16 cellular contexts compared by ENCODE assay signal in the genomic region with DNA sequence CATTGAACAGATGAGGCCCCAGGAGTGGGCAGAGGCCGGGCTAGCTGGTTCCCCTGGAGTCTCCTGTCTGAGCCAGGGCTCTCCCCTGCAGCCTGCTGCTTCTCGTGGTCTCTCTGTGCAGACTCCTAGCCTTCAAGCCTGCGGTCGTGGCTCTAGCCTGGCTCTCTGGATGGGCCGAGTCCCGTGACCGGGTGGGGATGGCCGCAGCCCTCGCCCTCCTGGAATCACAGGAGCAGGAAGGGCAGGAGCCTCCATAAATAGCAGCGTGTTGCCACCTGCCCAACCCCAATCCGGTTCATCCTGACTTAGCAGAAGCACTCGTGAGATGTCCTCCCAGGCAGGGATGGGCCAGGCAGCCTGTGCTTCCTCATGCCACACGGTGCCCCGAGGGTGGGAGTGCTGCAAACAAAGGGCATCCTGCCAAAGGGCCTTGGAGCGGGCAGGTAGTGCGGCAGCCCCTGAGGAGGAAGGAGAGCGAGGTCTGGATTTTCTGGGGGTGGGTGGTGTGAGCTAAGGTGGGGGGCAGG. TPM values are rescaled to one million over a fixed set of nuclear protein-coding genes. Genes with fewer than 3 reads are reported as not detected.
DNase-seq lines count a peak whose midpoint lies in the region; ATAC-seq and TF ChIP-seq lines count a peak whose summit lies in the region.
"Had no signal": no experiment of that assay in that cellular context is flagged by ENCODE, and none has a peak within 500 bp of the region (broad histone marks: within the 10 kb centered on the region; RNA-seq: fewer than 3 reads in every experiment).

No MANE protein-coding gene starts in this region.

- H3K4me1 ChIP-seq in right atrium auricular region = no peaks in the 10 kb centered on the region
- peaks cover 31% of the 10 kb centered on the region for H3K4me1 ChIP-seq in mammary epithelial cell (ENCODE audit: insufficient read depth, low read length)
- H3K4me1 ChIP-seq in vagina = peaks cover 32% of the 10 kb centered on the region
- H3K4me1 ChIP-seq: upper lobe of left lung had no signal

- H3K4me3 ChIP-seq in right atrium auricular region (no peak overlapping the region), mammary epithelial cell (replicated peaks in 1 of 3; ENCODE audit: insufficient read depth in 1 of 3, low read depth in 2 of 3, low read length in 3 of 3) (peak overlapping the region in 1 of 3 experiments; percentile 11), vagina (no peak overlapping the region)
- H3K4me3 ChIP-seq: heart left ventricle, ovary, upper lobe of left lung had no signal

- TF ChIP-seq CTCF in right atrium auricular region (IDR thresholded peaks at IDR 0.05) (no peak), mammary epithelial cell (conservative IDR thresholded peaks at IDR 0.05 in 1 of 2, IDR thresholded peaks at IDR 0.05 in 1 of 2; ENCODE audit: extremely low read depth in 1 of 2, insufficient read depth in 1 of 2, low read depth in 1 of 2, low read length in 2 of 2) (no peak), mesothelial cell of epicardium (IDR thresholded peaks at IDR 0.05; ENCODE audit: unreplicated experiment) (no peak), vagina (IDR thresholded peaks at IDR 0.05) (no peak), GM13976 (IDR thresholded peaks at IDR 0.05; ENCODE audit: borderline replicate concordance, control extremely low read depth, extremely low read depth, insufficient read depth, missing control alignments) (no peak)

- WGBS in mammary epithelial cell (ENCODE audit: low coverage, missing lambda C conversion rate) = 0% methylated on average over 10 of the region's 17 CpGs

- CTCF ChIA-PET in mammary epithelial cell (lab: Charles Lee; ENCODE audit: low non-redundant PET) = interaction anchor here (0.6 kb wide), 1 partner anchor 8 kb away, joined by 8 read pairs; no protein-coding TSS in a partner anchor

- no peaks in the 10 kb centered on the region for H4K20me1 ChIP-seq in mammary epithelial cell (ENCODE audit: insufficient read depth, low read length)

- H3K4me1 Mint-ChIP-seq in mesothelial cell of epicardium = peaks cover 17% of the 10 kb centered on the region

- no peaks in the 10 kb centered on the region for H3K36me3 ChIP-seq in right atrium auricular region
- H3K36me3 ChIP-seq in mammary epithelial cell (ENCODE audit: insufficient read depth, low read length) = no peaks in the 10 kb centered on the region
- no peaks in the 10 kb centered on the region for H3K36me3 ChIP-seq in vagina
- H3K36me3 ChIP-seq: heart left ventricle, ovary, upper lobe of left lung had no signal

- H3K9me3 ChIP-seq in right atrium auricular region (peaks cover 0 to 8% of the 10 kb centered on the region in 2 donors), mammary epithelial cell (replicated peaks; ENCODE audit: insufficient read depth, low read length) (peaks cover 11% of the 10 kb centered on the region), vagina (no peaks in the 10 kb centered on the region)
- H3K9me3 ChIP-seq: ovary had no signal

- DNase-seq in left ventricle myocardium superior (no peak), right atrium auricular region (ENCODE audit: low spot score) (no peak), mammary epithelial cell (peak; percentile 88), mesothelial cell of epicardium (ENCODE audit: low spot score in 2 of 2, unreplicated experiment in 2 of 2) (peak in 1 of 2 experiments; percentile 46), vagina (ENCODE audit: extremely low spot score in 2 of 2) (no peak), GM13976 (ENCODE audit: low spot score) (no peak)
- DNase-seq: central memory CD4-positive, alpha-beta T cell; heart left ventricle; NCI-H1417 treated with DMSO at 0.1 percent for 48 hours; ovary; stimulated activated CD8-positive, alpha-beta memory T cell treated with anti-CD3 and anti-CD28 coated beads, Interleukin-4, amount 100 ng/mL, for 48 hours; upper lobe of left lung had no signal

- H3K9ac ChIP-seq in mammary epithelial cell (ENCODE audit: insufficient read depth, low read length) = peak overlapping the region; percentile 17

- in situ Hi-C loops in mammary epithelial cell (cut with MboI; ENCODE audit: low sequenced_read_pairs in 2 of 2) (no loop called here), GM13976 (cut with MboI; ENCODE audit: low sequenced_read_pairs, unreplicated experiment) (no loop called here)

- intact Hi-C loops in left ventricle myocardium superior (cut with micrococcal nuclease) (no loop called here), mammary epithelial cell (cut with micrococcal nuclease) (no loop called here), vagina (cut with DNase I) (no loop called here)

- dilution Hi-C loops in mammary epithelial cell (cut with HindIII; ENCODE audit: low sequenced_read_pairs) = no loop called here

- H3K27me3 ChIP-seq in right atrium auricular region (no peaks in the 10 kb centered on the region), mammary epithelial cell (ENCODE audit: insufficient read depth, low read length) (no peaks in the 10 kb centered on the region), vagina (no peaks in the 10 kb centered on the region)
- H3K27me3 ChIP-seq: heart left ventricle, ovary, upper lobe of left lung had no signal

- H3K9me3 Mint-ChIP-seq in mesothelial cell of epicardium = peaks cover 14% of the 10 kb centered on the region
- H3K9me3 Mint-ChIP-seq: activated naive CD4-positive, alpha-beta T cell treated with anti-CD3 and anti-CD28 coated beads, Interleukin-2, amount 50 U/mL, for 24 hours had no signal

- no peaks in the 10 kb centered on the region for H3K27me3 Mint-ChIP-seq in mesothelial cell of epicardium (ENCODE audit: low read depth)
- H3K27me3 Mint-ChIP-seq: activated naive CD4-positive, alpha-beta T cell treated with anti-CD3 and anti-CD28 coated beads, Interleukin-2, amount 50 U/mL, for 24 hours had no signal

- TF ChIP-seq POLR2A in vagina (IDR thresholded peaks at IDR 0.05) = no peak

- peak overlapping the region; percentile 66 for H3K27ac Mint-ChIP-seq in mesothelial cell of epicardium
- H3K27ac Mint-ChIP-seq: activated naive CD4-positive, alpha-beta T cell treated with anti-CD3 and anti-CD28 coated beads, Interleukin-2, amount 50 U/mL, for 24 hours had no signal

- ATAC-seq in left ventricle myocardium superior (peak; percentile 53), GM18502 (IDR thresholded peaks at IDR 0.05; ENCODE audit: poor library complexity, unreplicated experiment) (no peak), GM21576 (IDR thresholded peaks at IDR 0.05; ENCODE audit: unreplicated experiment) (no peak)
- ATAC-seq: Right ventricle myocardium inferior had no signal

- peak overlapping the region; percentile 70 for H2AFZ ChIP-seq in mammary epithelial cell (ENCODE audit: low read depth, low read length)

- no peaks in the 10 kb centered on the region for H3K36me3 Mint-ChIP-seq in mesothelial cell of epicardium

- H3K27ac ChIP-seq in right atrium auricular region (no peak overlapping the region), mammary epithelial cell (ENCODE audit: insufficient read depth, low read depth, low read length) (peak overlapping the region; percentile 74), vagina (peak overlapping the region; percentile 54)
- H3K27ac ChIP-seq: heart left ventricle, ovary, upper lobe of left lung had no signal

- H3K4me2 ChIP-seq in mammary epithelial cell (ENCODE audit: insufficient read depth, low read depth, low read length) = peak overlapping the region; percentile 57

- no TSS peak for BruUV-seq in mammary epithelial cell (replicated peaks; lab: Mats Ljungman, UMichigan)

- H3K79me2 ChIP-seq in mammary epithelial cell (ENCODE audit: insufficient read depth, low read length) = no peaks in the 10 kb centered on the region

- no peak overlapping the region for H3K4me3 Mint-ChIP-seq in mesothelial cell of epicardium
- H3K4me3 Mint-ChIP-seq: activated naive CD4-positive, alpha-beta T cell treated with anti-CD3 and anti-CD28 coated beads, Interleukin-2, amount 50 U/mL, for 24 hours had no signal

RNA-seq across cellular contexts. Expression of a gene that starts 43.9 kb away (rescaled TPM):
- total RNA-seq in left ventricle myocardium superior (45.7 TPM), right atrium auricular region (100 to 1,000 TPM in 1 of 2 donors, 10 to 100 TPM in 1; 54.0 to 116 TPM), mammary epithelial cell (10 to 100 TPM; 89.9 to 92.9 TPM), mesothelial cell of epicardium (60.3 to 62.3 TPM (median 60.5 TPM) in 3 replicates), vagina (213 TPM)
- 30.6 TPM for polyA plus RNA-seq in mammary epithelial cell
- 126 TPM for polyA minus RNA-seq in mammary epithelial cell

RNA-seq across cellular contexts. Expression of a gene that starts 59.3 kb away (rescaled TPM):
- total RNA-seq in left ventricle myocardium superior (3.3 TPM), right atrium auricular region (1 to 10 TPM; 2.1 to 3.0 TPM), mammary epithelial cell (1 to 10 TPM; 4.2 to 5.2 TPM), mesothelial cell of epicardium (1.1 to 2.2 TPM (median 1.2 TPM) in 3 replicates), vagina (2.5 TPM)
- polyA plus RNA-seq in mammary epithelial cell = 2.0 TPM
- 0.93 TPM for polyA minus RNA-seq in mammary epithelial cell

Comparison
In these comparisons a context has a peak if more than half of its experiments do, and no peak if none do; other contexts are left out.
1. H3K27ac ChIP-seq: peak in mammary epithelial cell (single experiment) and vagina (single experiment); none in right atrium auricular region (0 of 2).